ENCODE assay signal across 8 cellular contexts in genomic region chr3:172087827-172088580, GRCh38. TPM values are rescaled to one million over a fixed set of nuclear protein-coding genes. Genes with fewer than 3 reads are reported as not detected.
DNase-seq lines count a peak whose midpoint lies in the region; ATAC-seq and TF ChIP-seq lines count a peak whose summit lies in the region.

No MANE protein-coding gene starts in this region.

- TF ChIP-seq CTCF in endothelial cell (IDR thresholded peaks at IDR 0.05; ENCODE audit: unreplicated experiment): no peak

- H3K27ac Mint-ChIP-seq in endothelial cell (ENCODE audit: unreplicated experiment): peak overlapping the region; percentile 89

- ATAC-seq in GM21360 (IDR thresholded peaks at IDR 0.05; ENCODE audit: unreplicated experiment): peak; percentile 90
- peak; percentile 83 for ATAC-seq in HG03469 (IDR thresholded peaks at IDR 0.05; ENCODE audit: unreplicated experiment)

- DNase-seq in CD1c-positive myeloid dendritic cell (ENCODE audit: extremely low spot score): peak; percentile 54
- DNase-seq in endothelial cell (ENCODE audit: low spot score): no peak
- no peak for DNase-seq in stimulated activated CD8-positive, alpha-beta memory T cell treated with anti-CD3 and anti-CD28 coated beads, Interleukin-4, amount 100 ng/mL, for 48 hours
- no peak for DNase-seq in T1000 (lab: John Stamatoyannopoulos, UW)
- no peak for DNase-seq in activated CD4-positive, alpha-beta T cell treated with anti-CD3 and anti-CD28 coated beads for 1 hour
- DNase-seq in G401 (ENCODE audit: low spot score): no peak

- peaks cover 1% of the 10 kb centered on the region for H3K27me3 Mint-ChIP-seq in endothelial cell (ENCODE audit: unreplicated experiment)

- in situ Hi-C loops in G401 (cut with HindIII; ENCODE audit: low sequenced_read_pairs): no loop called here

- peaks cover 51% of the 10 kb centered on the region for H3K4me1 Mint-ChIP-seq in endothelial cell (ENCODE audit: unreplicated experiment)

- H3K9me3 Mint-ChIP-seq in endothelial cell (ENCODE audit: unreplicated experiment): no peaks in the 10 kb centered on the region

- no peak overlapping the region for H3K4me3 Mint-ChIP-seq in endothelial cell (ENCODE audit: unreplicated experiment)

- H3K36me3 Mint-ChIP-seq in endothelial cell (ENCODE audit: low read depth, unreplicated experiment): peaks cover 14% of the 10 kb centered on the region

RNA-seq across cellular contexts. Expression of gene FNDC3B, which starts 48.6 kb away (rescaled TPM):
- total RNA-seq in endothelial cell (ENCODE audit: unreplicated experiment): 204 TPM
- total RNA-seq in G401 (2014; rRNA removed; shearing (Covaris generic)): 12.7 and 22.9 TPM in 2 replicates
